8 cellular contexts compared by ENCODE assay signal in genomic region chr3:15055019-15055557, GRCh38. TPM values are rescaled to one million over a fixed set of nuclear protein-coding genes. Genes with fewer than 3 reads are reported as not detected.
DNase-seq lines count a peak whose midpoint lies in the region; TF ChIP-seq lines count a peak whose summit lies in the region.
"Had no signal": no experiment of that assay in that cellular context is flagged by ENCODE, and none has a peak within 500 bp of the region (broad histone marks: within the 10 kb centered on the region; RNA-seq: fewer than 3 reads in every experiment).

No MANE protein-coding gene starts in this region.

- TF ChIP-seq POLR2A in vagina (IDR thresholded peaks at IDR 0.05), result no peak

- no peaks in the 10 kb centered on the region for H3K4me1 ChIP-seq in vagina

- H3K27me3 ChIP-seq in vagina, result no peaks in the 10 kb centered on the region

- H3K27ac ChIP-seq in vagina, result no peak overlapping the region

- DNase-seq in GM20000 (ENCODE audit: low spot score) (peak; percentile 68), MV-4-11 (lab: John Stamatoyannopoulos, UW) (peak; percentile 12), ureter (ENCODE audit: low spot score) (no peak), head of caudate nucleus (no peak), vagina (ENCODE audit: extremely low spot score in 2 of 2) (no peak)
- DNase-seq in activated naive CD8-positive, alpha-beta T cell treated with anti-CD3 and anti-CD28 coated beads, Interleukin-2, amount 50 U/mL, for 16 hours (ENCODE audit: low read depth, low spot score), result peak; percentile 20
- peak; percentile 54 to 63 for DNase-seq in stimulated activated CD8-positive, alpha-beta memory T cell treated with anti-CD3 and anti-CD28 coated beads, Interleukin-15, amount 100 ng/mL, for 48 hours (ENCODE audit: low read depth in 2 of 2)

- H3K36me3 ChIP-seq in vagina, result peaks cover 0 to 33% of the 10 kb centered on the region in 2 donors

- intact Hi-C loops in head of caudate nucleus (cut with DNase I) (no loop called here), vagina (cut with DNase I) (no loop called here)

- no peaks in the 10 kb centered on the region for H3K9me3 ChIP-seq in vagina

- H3K4me3 ChIP-seq in vagina, result no peak overlapping the region
- H3K4me3 ChIP-seq: lung had no signal

- TF ChIP-seq CTCF in GM20000 (IDR thresholded peaks at IDR 0.05; ENCODE audit: extremely low read depth, missing control alignments), result no peak
- no peak for TF ChIP-seq CTCF in vagina (IDR thresholded peaks at IDR 0.05)

RNA-seq across cellular contexts. Expression of gene MRPS25, which starts 10.0 kb away (rescaled TPM):
- total RNA-seq in ureter, result 99.3 TPM
- total RNA-seq in vagina, result 27.0 TPM

RNA-seq across cellular contexts. Expression of gene RBSN, which starts 43.9 kb away (rescaled TPM):
- total RNA-seq in ureter (28.0 TPM), vagina (19.2 TPM)

Comparison
In these comparisons a context has a peak if more than half of its experiments do, and no peak if none do; other contexts are left out.
1. DNase-seq: peak in GM20000 (single experiment), MV-4-11 (single experiment), activated naive CD8-positive, alpha-beta T cell treated with anti-CD3 and anti-CD28 coated beads, Interleukin-2, amount 50 U/mL, for 16 hours (single experiment) and stimulated activated CD8-positive, alpha-beta memory T cell treated with anti-CD3 and anti-CD28 coated beads, Interleukin-15, amount 100 ng/mL, for 48 hours (2 of 2); none in ureter (single experiment), head of caudate nucleus (0 of 42) and vagina (0 of 2).